Comparison of ENCODE assay signal across 7 cellular contexts in genomic region chr22:21642584-21643448, GRCh38. TPM values are rescaled to one million over a fixed set of nuclear protein-coding genes. Genes with fewer than 3 reads are reported as not detected.
DNase-seq lines count a peak whose midpoint lies in the region; ATAC-seq, FAIRE-seq and TF ChIP-seq lines count a peak whose summit lies in the region.

No MANE protein-coding gene starts in this region.

- no peaks in the 10 kb centered on the region for H3K27me3 Mint-ChIP-seq in T-cell

- H3K36me3 ChIP-seq in GM12878 (ENCODE audit: control insufficient read depth in 2 of 2, insufficient read depth in 2 of 2, low read length in 1 of 2) = peaks cover 0 to 6% of the 10 kb centered on the region in 2 experiments; a peak in 3 of 4 replicates
- H3K36me3 ChIP-seq in spleen = peaks cover 0 to 31% (median 13%) of the 10 kb centered on the region in 6 donors

- TF ChIP-seq POLR2A in GM12878 (IDR thresholded peaks at IDR 0.05; ENCODE audit: low read depth, low read length) (no peak), spleen (IDR thresholded peaks at IDR 0.05) (no peak)

- DNase-seq in M059J (ENCODE audit: low read depth) (peak; percentile 54), T-cell (peak in 29 of 34 experiments; percentile 23 to 62 (median 43)), GM12878 (ENCODE audit: low read depth, low spot score) (no peak), iPS-NIHi7 (ENCODE audit: extremely low spot score) (peak; percentile 64), spleen (peak; percentile 87)

- peaks cover 4% of the 10 kb centered on the region; the same call in 1 of the 2 replicates for H4K20me1 ChIP-seq in GM12878 (ENCODE audit: control insufficient read depth, insufficient read depth)

- intact Hi-C loops in GM12878 (cut with micrococcal nuclease; ENCODE audit: unreplicated experiment) (loop anchor here (10.0 kb wide), 1 partner anchor 58 kb away; no protein-coding TSS in a partner anchor), spleen (cut with DNase I; ENCODE audit: low total_unique reads) (no loop called here)

- RAD21 ChIA-PET in GM12878 (lab: Charles Lee; ENCODE audit: unreplicated experiment) = interaction anchor here (0.9 to 3.4 kb wide), 7 partner anchors 9 to 74 kb away, joined by 3 to 50 read pairs (median 5); partner anchors contain the start of gene YDJC

- H3K27me3 ChIP-seq in GM12878 (replicated peaks in 1 of 2; ENCODE audit: control insufficient read depth in 2 of 2, insufficient read depth in 2 of 2, low read length in 1 of 2) = no peaks in the 10 kb centered on the region
- no peaks in the 10 kb centered on the region for H3K27me3 ChIP-seq in spleen (replicated peaks in 1 of 7)

- CTCF ChIA-PET in T-cell (lab: Charles Lee) (interaction anchor here (0.9 to 4.3 kb wide), 5 partner anchors 11 to 21 kb away, joined by 4 to 51 read pairs (median 8); partner anchors contain the start of genes CCDC116 (in 1 of the 2) and YDJC (in 1 of the 2)), GM12878 (lab: Yijun Ruan, JAX) (interaction anchor here (0.6 to 5.6 kb wide), 16 partner anchors 11 to 87 kb away, joined by 3 to 106 read pairs (median 4); partner anchors contain the start of genes CCDC116 and YDJC)

- H3K9me3 ChIP-seq in GM12878 (replicated peaks; ENCODE audit: control insufficient read depth, insufficient read depth, low read length) = no peaks in the 10 kb centered on the region
- no peaks in the 10 kb centered on the region for H3K9me3 ChIP-seq in spleen

- peak; percentile 78 for TF ChIP-seq CTCF in GM12873 (IDR thresholded peaks at IDR 0.05; ENCODE audit: insufficient read depth, low read depth, low read length, missing control alignments)
- TF ChIP-seq CTCF in GM12878 (IDR thresholded peaks at IDR 0.05 in 2 of 3, conservative IDR thresholded peaks at IDR 0.05 in 1 of 3; ENCODE audit: control insufficient read depth in 2 of 3, extremely low read depth in 1 of 3, insufficient read depth in 1 of 3, low read depth in 3 of 3, low read length in 3 of 3) = peak; percentile 65 to 76 (median 74)
- peak in 9 of 11 experiments; percentile 48 to 80 (median 61) for TF ChIP-seq CTCF in spleen (IDR thresholded peaks at IDR 0.05 in 8 of 11, conservative IDR thresholded peaks at IDR 0.05 in 3 of 11)

- SMC1A ChIA-PET in GM12878 (lab: Charles Lee; ENCODE audit: uncharacterized antibody, unreplicated experiment) = interaction anchor here (0.8 to 3.9 kb wide), 10 partner anchors 9 to 192 kb away, joined by 3 to 39 read pairs (median 3); partner anchors contain the start of genes CCDC116, PPIL2 and YDJC

- in situ Hi-C loops in GM12878 (cut with MboI) = no loop called here

- H3K4me2 ChIP-seq in GM12878 (ENCODE audit: control insufficient read depth, insufficient read depth) = peak overlapping the region; percentile 93

- H3K79me2 ChIP-seq in GM12878 (ENCODE audit: control insufficient read depth, insufficient read depth, low read length) = peaks cover 26% of the 10 kb centered on the region

- no peak for TF ChIP-seq EP300 in GM12878 (IDR thresholded peaks at IDR 0.05; ENCODE audit: borderline replicate concordance in 1 of 2, control insufficient read depth in 1 of 2, low read depth in 2 of 2, low read length in 2 of 2)

- H3K4me1 ChIP-seq in GM12878 (ENCODE audit: control insufficient read depth, insufficient read depth, low read length) (peaks cover 15% of the 10 kb centered on the region), spleen (peaks cover 10 to 45% (median 33%) of the 10 kb centered on the region in 6 donors)

- TSS peak; percentile 73 for BruUV-seq in GM12878 (replicated peaks; lab: Mats Ljungman, UMichigan)

- H3K4me3 ChIP-seq in GM12878 = peak overlapping the region; percentile 97
- H3K4me3 ChIP-seq in spleen = peak overlapping the region; percentile 73 to 91 (median 78)

- peak; percentile 74 for TF ChIP-seq RAD21 in GM12878 (IDR thresholded peaks at IDR 0.05; ENCODE audit: insufficient read depth, low read depth, low read length)

- peaks cover 28 to 35% (median 33%) of the 10 kb centered on the region in 3 donors for H3K4me1 Mint-ChIP-seq in T-cell

- H3K27ac ChIP-seq in GM12878 (ENCODE audit: control insufficient read depth, insufficient read depth) (peak overlapping the region; percentile 88), spleen (peak overlapping the region in 7 of 8 donors; percentile 51 to 88 (median 81))

- peak overlapping the region; percentile 77 to 88 (median 83) for H3K4me3 Mint-ChIP-seq in T-cell

- 2% methylated on average over 51 of the region's 56 CpGs for WGBS in GM12878 (ENCODE audit: insufficient coverage, insufficient replicate concordance, low lambda C conversion rate, missing lambda C conversion rate)
- 1% methylated on average over 30 to 56 of the region's 56 CpGs for WGBS in spleen, 5 donors

- H2AFZ ChIP-seq in GM12878 (ENCODE audit: control insufficient read depth, low read depth, low read length) = peak overlapping the region; percentile 83

- peak; percentile 85 for FAIRE-seq in GM12878 (lab: Jason Lieb, UNC)

- ATAC-seq in T-cell (replicated peaks in 1 of 4) = no peak
- ATAC-seq in GM12878 = peak; percentile 56
- no peak for ATAC-seq in GM19351 (IDR thresholded peaks at IDR 0.05; ENCODE audit: unreplicated experiment)

- peaks cover 15% of the 10 kb centered on the region for H3K36me3 Mint-ChIP-seq in T-cell

- POLR2A ChIA-PET in T-cell (lab: Charles Lee) (interaction anchor here (0.5 to 1.9 kb wide), 5 partner anchors 13 to 542 kb away, joined by 3 to 9 read pairs (median 4); partner anchors contain the start of gene YDJC (in 1 of the 2)), GM12878 (lab: Charles Lee) (interaction anchor here (1.0 to 3.6 kb wide), 6 partner anchors 9 to 135 kb away, joined by 3 to 42 read pairs (median 4); partner anchors contain the start of gene YDJC)

- H3K9me3 Mint-ChIP-seq in T-cell = no peaks in the 10 kb centered on the region

- peak overlapping the region; percentile 90 for H3K9ac ChIP-seq in GM12878 (ENCODE audit: control insufficient read depth, insufficient read depth, low read length)

- peak overlapping the region; percentile 74 to 90 for H3K27ac Mint-ChIP-seq in T-cell

RNA-seq across cellular contexts. Expression of gene SDF2L1, which starts 0.7 kb away (rescaled TPM):
- 44.7 and 45.0 TPM in 2 replicates for total RNA-seq in M059J (2014; rRNA removed; shearing (Covaris generic))
- total RNA-seq in T-cell (10 to 100 TPM; 22.1 to 55.4 (median 50.2) TPM), GM12878 (2014; rRNA removed) (70.2 and 109 TPM in 2 replicates), GM12878 (2014; rRNA removed; fragmentation: Illumina TruSeq; extraction: Trizol) (12.9 and 17.1 TPM in 2 replicates), GM12878 (2021) (81.4 and 90.1 TPM in 2 replicates), spleen (10 to 100 TPM; 27.9 to 51.9 (median 36.0) TPM)
- total RNA-seq in GM12878 (2013; cell fraction: nucleolus; rRNA removed) = 3.6 and 5.4 TPM in 2 replicates
- 15.5 TPM for polyA plus RNA-seq in GM12878 (2011; ENCODE audit: low read depth)
- polyA plus RNA-seq in GM12878 (2011; rRNA removed) (8.8 and 20.8 TPM in 2 replicates), GM12878 (2014; fragmentation: Illumina TruSeq; extraction: Trizol) (0.33 and 3.9 TPM in 2 replicates), GM12878 (2014; fragmentation: Nextera tagmentation; extraction: Ambion mirVana) (10 to 100 TPM in 1 of 2 experiments, 1 to 10 TPM in 1; 3.0 to 17.8 TPM), GM12878 (2014; rRNA removed) (97.9 and 134 TPM in 2 replicates), GM12878 (2016; fragmentation: Nextera tagmentation; extraction: Ambion mirVana) (100 to 1,000 TPM; 191 to 214 TPM), spleen (10 to 100 TPM; 16.6 to 43.9 (median 32.9) TPM)
- 29.8 and 63.0 TPM in 2 replicates for polyA plus RNA-seq in GM12878 (2011; cell fraction: cytosol; rRNA removed)
- polyA plus RNA-seq in GM12878 (2011; cell fraction: nucleus; rRNA removed) = 16.4 and 22.6 TPM in 2 replicates
- 49.9 and 87.0 TPM in 2 replicates for polyA plus RNA-seq in GM12878 (2012)
- 14.3 and 25.4 TPM in 2 replicates for polyA minus RNA-seq in GM12878 (2011; rRNA and poly(A)+ RNA removed)
- 12.2 and 12.8 TPM in 2 replicates for polyA minus RNA-seq in GM12878 (2011; cell fraction: cytosol; rRNA and poly(A)+ RNA removed)
- polyA minus RNA-seq in GM12878 (2011; cell fraction: nucleus; rRNA and poly(A)+ RNA removed) = 4.4 and 8.3 TPM in 2 replicates

RNA-seq across cellular contexts. Expression of gene CCDC116, which starts 10.3 kb away (rescaled TPM):
- 0.05 TPM in 2 replicates for total RNA-seq in M059J (2014; rRNA removed; shearing (Covaris generic))
- total RNA-seq in T-cell (under 1 TPM in 4 of 5 donors, not detected in 1; 0.16 to 0.79 (median 0.66) TPM), GM12878 (2014; rRNA removed) (0.05 TPM in 1 of 2 replicates, not detected in the other), GM12878 (2014; rRNA removed; fragmentation: Illumina TruSeq; extraction: Trizol) (not detected in 2 replicates), GM12878 (2021) (0.18 and 0.29 TPM in 2 replicates), spleen (under 1 TPM; 0.24 to 0.66 (median 0.51) TPM)
- total RNA-seq in GM12878 (2013; cell fraction: nucleolus; rRNA removed) = 0.32 and 0.69 TPM in 2 replicates
- not detected for polyA plus RNA-seq in GM12878 (2011; ENCODE audit: low read depth)
- polyA plus RNA-seq in GM12878 (2011; rRNA removed) (0.04 TPM in 1 of 2 replicates, not detected in the other), GM12878 (2014; fragmentation: Illumina TruSeq; extraction: Trizol) (0.04 TPM in 1 of 2 replicates, not detected in the other), GM12878 (2014; fragmentation: Nextera tagmentation; extraction: Ambion mirVana) (not detected), GM12878 (2014; rRNA removed) (0.04 and 0.32 TPM in 2 replicates), GM12878 (2016; fragmentation: Nextera tagmentation; extraction: Ambion mirVana) (not detected), spleen (under 1 TPM; 0.45 to 0.63 (median 0.47) TPM)
- polyA plus RNA-seq in GM12878 (2011; cell fraction: cytosol; rRNA removed) = 0.09 and 0.13 TPM in 2 replicates
- polyA plus RNA-seq in GM12878 (2011; cell fraction: nucleus; rRNA removed) = 0.39 and 0.50 TPM in 2 replicates
- polyA plus RNA-seq in GM12878 (2012) = 0.06 TPM in 1 of 2 replicates, not detected in the other
- 0.10 TPM in 1 of 2 replicates, not detected in the other for polyA minus RNA-seq in GM12878 (2011; rRNA and poly(A)+ RNA removed)
- polyA minus RNA-seq in GM12878 (2011; cell fraction: cytosol; rRNA and poly(A)+ RNA removed) = not detected in 2 replicates
- polyA minus RNA-seq in GM12878 (2011; cell fraction: nucleus; rRNA and poly(A)+ RNA removed) = 0.19 and 0.24 TPM in 2 replicates

RNA-seq across cellular contexts. Expression of gene YDJC, which starts 13.0 kb away (rescaled TPM):
- 28.4 and 57.4 TPM in 2 replicates for total RNA-seq in M059J (2014; rRNA removed; shearing (Covaris generic))
- total RNA-seq in T-cell = 10 to 100 TPM; 28.3 to 69.2 (median 62.2) TPM
- total RNA-seq in GM12878 (2013; cell fraction: nucleolus; rRNA removed) = 37.4 and 44.8 TPM in 2 replicates
- 64.1 and 75.4 TPM in 2 replicates for total RNA-seq in GM12878 (2014; rRNA removed)
- 10.1 and 12.0 TPM in 2 replicates for total RNA-seq in GM12878 (2014; rRNA removed; fragmentation: Illumina TruSeq; extraction: Trizol)
- 55.7 and 58.4 TPM in 2 replicates for total RNA-seq in GM12878 (2021)
- polyA plus RNA-seq in GM12878 (2011; ENCODE audit: low read depth) = 4.8 TPM
- 6.3 and 18.3 TPM in 2 replicates for polyA plus RNA-seq in GM12878 (2011; rRNA removed)
- polyA plus RNA-seq in GM12878 (2011; cell fraction: cytosol; rRNA removed) = 31.1 and 59.0 TPM in 2 replicates
- polyA plus RNA-seq in GM12878 (2011; cell fraction: nucleus; rRNA removed) = 60.2 and 70.8 TPM in 2 replicates
- polyA plus RNA-seq in GM12878 (2012) = 27.7 and 31.7 TPM in 2 replicates
- polyA plus RNA-seq in GM12878 (2014; fragmentation: Illumina TruSeq; extraction: Trizol) = 2.1 and 8.4 TPM in 2 replicates
- 1 to 10 TPM in 1 of 2 experiments, under 1 TPM in 1; 1.00 to 4.4 TPM for polyA plus RNA-seq in GM12878 (2014; fragmentation: Nextera tagmentation; extraction: Ambion mirVana)
- 72.1 and 83.6 TPM in 2 replicates for polyA plus RNA-seq in GM12878 (2014; rRNA removed)
- 10 to 100 TPM; 68.5 to 77.6 TPM for polyA plus RNA-seq in GM12878 (2016; fragmentation: Nextera tagmentation; extraction: Ambion mirVana)
- 5.0 and 15.1 TPM in 2 replicates for polyA minus RNA-seq in GM12878 (2011; rRNA and poly(A)+ RNA removed)
- polyA minus RNA-seq in GM12878 (2011; cell fraction: cytosol; rRNA and poly(A)+ RNA removed) = 8.5 and 15.4 TPM in 2 replicates
- 22.6 and 40.6 TPM in 2 replicates for polyA minus RNA-seq in GM12878 (2011; cell fraction: nucleus; rRNA and poly(A)+ RNA removed)
- 10 to 100 TPM; 19.0 to 35.0 (median 23.8) TPM for total RNA-seq in spleen
- 10 to 100 TPM; 41.0 to 54.3 (median 44.6) TPM for polyA plus RNA-seq in spleen

RNA-seq across cellular contexts. Expression of gene PPIL2, which starts 23.0 kb away (rescaled TPM):
- total RNA-seq in M059J (2014; rRNA removed; shearing (Covaris generic)) = 18.9 and 26.0 TPM in 2 replicates
- total RNA-seq in T-cell (10 to 100 TPM; 72.0 to 82.5 (median 79.4) TPM), GM12878 (2014; rRNA removed) (27.5 and 32.3 TPM in 2 replicates), GM12878 (2014; rRNA removed; fragmentation: Illumina TruSeq; extraction: Trizol) (27.1 and 29.0 TPM in 2 replicates), GM12878 (2021) (45.1 and 47.3 TPM in 2 replicates), spleen (10 to 100 TPM; 43.2 to 71.5 (median 54.9) TPM)
- total RNA-seq in GM12878 (2013; cell fraction: nucleolus; rRNA removed) = 209 and 222 TPM in 2 replicates
- polyA plus RNA-seq in GM12878 (2011; ENCODE audit: low read depth) = 15.9 TPM
- polyA plus RNA-seq in GM12878 (2011; rRNA removed) (32.4 and 57.0 TPM in 2 replicates), GM12878 (2014; fragmentation: Illumina TruSeq; extraction: Trizol) (32.9 and 40.6 TPM in 2 replicates), GM12878 (2014; fragmentation: Nextera tagmentation; extraction: Ambion mirVana) (1 to 10 TPM; 3.5 to 5.7 TPM), GM12878 (2014; rRNA removed) (56.8 and 63.5 TPM in 2 replicates), GM12878 (2016; fragmentation: Nextera tagmentation; extraction: Ambion mirVana) (10 to 100 TPM; 39.4 to 46.7 TPM), spleen (10 to 100 TPM; 23.7 to 51.8 (median 39.1) TPM)
- 52.5 and 59.8 TPM in 2 replicates for polyA plus RNA-seq in GM12878 (2011; cell fraction: cytosol; rRNA removed)
- polyA plus RNA-seq in GM12878 (2011; cell fraction: nucleus; rRNA removed) = 243 and 264 TPM in 2 replicates
- 30.2 and 32.0 TPM in 2 replicates for polyA plus RNA-seq in GM12878 (2012)
- polyA minus RNA-seq in GM12878 (2011; rRNA and poly(A)+ RNA removed) = 58.5 and 59.1 TPM in 2 replicates
- 11.9 and 12.9 TPM in 2 replicates for polyA minus RNA-seq in GM12878 (2011; cell fraction: cytosol; rRNA and poly(A)+ RNA removed)
- 64.8 and 107 TPM in 2 replicates for polyA minus RNA-seq in GM12878 (2011; cell fraction: nucleus; rRNA and poly(A)+ RNA removed)
